20 cellular contexts compared by ENCODE assay signal in the genomic region with DNA sequence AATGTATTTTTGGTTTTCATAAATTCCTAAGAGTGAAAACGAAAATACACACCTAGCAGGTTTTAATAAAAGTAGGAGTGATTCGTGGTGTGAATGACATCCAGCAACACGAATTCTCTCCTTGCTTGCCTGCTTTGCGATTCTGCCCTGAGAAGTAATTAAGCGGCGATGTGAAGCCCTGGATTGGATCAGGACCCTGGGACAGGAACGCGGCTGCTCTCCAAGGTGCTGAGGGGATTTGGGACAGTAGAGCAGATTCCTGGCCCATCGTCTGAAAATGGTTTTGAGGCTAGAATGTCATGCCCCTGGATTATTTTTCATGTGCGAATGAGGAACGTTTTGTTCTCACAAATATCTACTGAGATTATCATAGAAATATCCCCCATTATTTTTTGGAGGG. TPM values are rescaled to one million over a fixed set of nuclear protein-coding genes. Genes with fewer than 3 reads are reported as not detected.
A peak's percentile ranks its signal among the peaks of the same experiment; 100 is the strongest.
DNase-seq lines count a peak whose midpoint lies in the region; ATAC-seq and TF ChIP-seq lines count a peak whose summit lies in the region.
"Had no signal": no experiment of that assay in that cellular context is flagged by ENCODE, and none has a peak within 500 bp of the region (broad histone marks: within the 10 kb centered on the region; RNA-seq: fewer than 3 reads in every experiment).

No MANE protein-coding gene starts in this region.

- H3K9me3 ChIP-seq in GM23248 (ENCODE audit: low read depth) (no peaks in the 10 kb centered on the region), esophagus muscularis mucosa (no peaks in the 10 kb centered on the region)
- H3K9me3 ChIP-seq: SJSA1 had no signal

- intact Hi-C loops in esophagus muscularis mucosa (cut with DNase I), result no loop called here

- no peak for TF ChIP-seq POLR2A in esophagus muscularis mucosa (IDR thresholded peaks at IDR 0.05; ENCODE audit: low read depth)

- H3K4me3 ChIP-seq in GM23248, result no peak overlapping the region
- no peak overlapping the region for H3K4me3 ChIP-seq in esophagus muscularis mucosa
- H3K4me3 ChIP-seq: SJSA1 had no signal

- no peak overlapping the region for H2AFZ ChIP-seq in GM23248

- H3K4me1 ChIP-seq in GM23248 (ENCODE audit: insufficient read depth) (no peaks in the 10 kb centered on the region), esophagus muscularis mucosa (no peaks in the 10 kb centered on the region)
- H3K4me1 ChIP-seq: SJSA1 had no signal

- ATAC-seq in HG03095 (IDR thresholded peaks at IDR 0.05; ENCODE audit: unreplicated experiment) (no peak), GM18861 (IDR thresholded peaks at IDR 0.05; ENCODE audit: unreplicated experiment) (no peak), HG02798 (IDR thresholded peaks at IDR 0.05; ENCODE audit: poor library complexity, unreplicated experiment) (no peak), GM19328 (IDR thresholded peaks at IDR 0.05; ENCODE audit: unreplicated experiment) (no peak)
- ATAC-seq: left ventricle myocardium superior had no signal

- no peak overlapping the region for H3K27ac Mint-ChIP-seq in neural crest cell (ENCODE audit: unreplicated experiment)
- H3K27ac Mint-ChIP-seq: activated naive CD8-positive, alpha-beta T cell; nephron had no signal

- in situ Hi-C loops in GM23248 (cut with MboI), result no loop called here

- H3K27me3 ChIP-seq in GM23248 (replicated peaks; ENCODE audit: insufficient read depth) (no peaks in the 10 kb centered on the region), esophagus muscularis mucosa (peaks cover 0 to 15% (median 0%) of the 10 kb centered on the region in 4 donors)

- no peaks in the 10 kb centered on the region for H3K79me2 ChIP-seq in GM23248 (ENCODE audit: insufficient read depth)

- H3K27me3 Mint-ChIP-seq in neural crest cell (ENCODE audit: low read depth), result peaks cover 76% of the 10 kb centered on the region

- no peak overlapping the region for H3K9ac ChIP-seq in GM23248

- peak; percentile 25 for DNase-seq in GM23248
- DNase-seq in esophagus muscularis mucosa (ENCODE audit: extremely low spot score), result peak; percentile 60
- DNase-seq in neural crest cell (ENCODE audit: low read depth, low spot score), result peak; percentile 56
- DNase-seq: central memory CD4-positive, alpha-beta T cell; GF-D8; GOT3; left ventricle myocardium superior; NCI-H187 treated with DMSO at 0.1 percent for 48 hours; NCI-H774; stimulated activated naive CD4-positive, alpha-beta T cell had no signal

- H3K4me1 Mint-ChIP-seq in neural crest cell, result no peaks in the 10 kb centered on the region
- H3K4me1 Mint-ChIP-seq: nephron had no signal

- no peak overlapping the region for H3K4me3 Mint-ChIP-seq in neural crest cell
- H3K4me3 Mint-ChIP-seq: activated naive CD8-positive, alpha-beta T cell; nephron had no signal

- no peaks in the 10 kb centered on the region for H3F3A ChIP-seq in GM23248 (ENCODE audit: insufficient read depth)

- TF ChIP-seq CTCF in esophagus muscularis mucosa (IDR thresholded peaks at IDR 0.05), result no peak
- no peak for TF ChIP-seq CTCF in neural crest cell (conservative IDR thresholded peaks at IDR 0.05)

- H3K9me2 ChIP-seq in GM23248 (ENCODE audit: insufficient read depth), result no peaks in the 10 kb centered on the region

- no peak overlapping the region for H3K27ac ChIP-seq in GM23248
- no peak overlapping the region for H3K27ac ChIP-seq in esophagus muscularis mucosa (replicated peaks in 1 of 4)
- H3K27ac ChIP-seq: SJSA1 had no signal

- H4K20me1 ChIP-seq in GM23248 (ENCODE audit: insufficient read depth), result no peaks in the 10 kb centered on the region

- WGBS in GM23248 (ENCODE audit: low coverage in 1 of 2, low lambda C conversion rate in 2 of 2, missing lambda C conversion rate in 2 of 2), 2 experiments, result 11 to 13% methylated on average over 11 of the region's 11 CpGs
- 5% methylated on average over 11 of the region's 11 CpGs for WGBS in esophagus muscularis mucosa

- H3K36me3 Mint-ChIP-seq in neural crest cell (ENCODE audit: low read depth), result no peaks in the 10 kb centered on the region
- H3K36me3 Mint-ChIP-seq: activated naive CD8-positive, alpha-beta T cell had no signal

- no peak for TF ChIP-seq EP300 in esophagus muscularis mucosa (IDR thresholded peaks at IDR 0.05)

- no peaks in the 10 kb centered on the region for H3K9me3 Mint-ChIP-seq in neural crest cell
- H3K9me3 Mint-ChIP-seq: nephron had no signal

- no peak overlapping the region for H3K4me2 ChIP-seq in GM23248 (ENCODE audit: unreplicated experiment)

- H3K36me3 ChIP-seq in GM23248 (ENCODE audit: low read depth) (no peaks in the 10 kb centered on the region), esophagus muscularis mucosa (no peaks in the 10 kb centered on the region)
- H3K36me3 ChIP-seq: SJSA1 had no signal

TF ChIP-seq in PFSK-1, 5 proteins besides CTCF, POLR2A, EP300 and RAD21:
- TF ChIP-seq, protein P1, sequence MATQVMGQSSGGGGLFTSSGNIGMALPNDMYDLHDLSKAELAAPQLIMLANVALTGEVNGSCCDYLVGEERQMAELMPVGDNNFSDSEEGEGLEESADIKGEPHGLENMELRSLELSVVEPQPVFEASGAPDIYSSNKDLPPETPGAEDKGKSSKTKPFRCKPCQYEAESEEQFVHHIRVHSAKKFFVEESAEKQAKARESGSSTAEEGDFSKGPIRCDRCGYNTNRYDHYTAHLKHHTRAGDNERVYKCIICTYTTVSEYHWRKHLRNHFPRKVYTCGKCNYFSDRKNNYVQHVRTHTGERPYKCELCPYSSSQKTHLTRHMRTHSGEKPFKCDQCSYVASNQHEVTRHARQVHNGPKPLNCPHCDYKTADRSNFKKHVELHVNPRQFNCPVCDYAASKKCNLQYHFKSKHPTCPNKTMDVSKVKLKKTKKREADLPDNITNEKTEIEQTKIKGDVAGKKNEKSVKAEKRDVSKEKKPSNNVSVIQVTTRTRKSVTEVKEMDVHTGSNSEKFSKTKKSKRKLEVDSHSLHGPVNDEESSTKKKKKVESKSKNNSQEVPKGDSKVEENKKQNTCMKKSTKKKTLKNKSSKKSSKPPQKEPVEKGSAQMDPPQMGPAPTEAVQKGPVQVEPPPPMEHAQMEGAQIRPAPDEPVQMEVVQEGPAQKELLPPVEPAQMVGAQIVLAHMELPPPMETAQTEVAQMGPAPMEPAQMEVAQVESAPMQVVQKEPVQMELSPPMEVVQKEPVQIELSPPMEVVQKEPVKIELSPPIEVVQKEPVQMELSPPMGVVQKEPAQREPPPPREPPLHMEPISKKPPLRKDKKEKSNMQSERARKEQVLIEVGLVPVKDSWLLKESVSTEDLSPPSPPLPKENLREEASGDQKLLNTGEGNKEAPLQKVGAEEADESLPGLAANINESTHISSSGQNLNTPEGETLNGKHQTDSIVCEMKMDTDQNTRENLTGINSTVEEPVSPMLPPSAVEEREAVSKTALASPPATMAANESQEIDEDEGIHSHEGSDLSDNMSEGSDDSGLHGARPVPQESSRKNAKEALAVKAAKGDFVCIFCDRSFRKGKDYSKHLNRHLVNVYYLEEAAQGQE (IDR thresholded peaks at IDR 0.05; ENCODE audit: insufficient read depth in 1 of 2, low read depth in 2 of 2, low read length in 2 of 2), result peak; percentile 79 to 96
- TF ChIP-seq TAF1 (IDR thresholded peaks at IDR 0.05; ENCODE audit: borderline replicate concordance, insufficient read depth, low read length), result no peak

RNA-seq across cellular contexts. Expression of a gene that starts 7.8 kb away (rescaled TPM):
- total RNA-seq in GM23248 (2014; rRNA removed; shearing (Covaris generic)), result not detected in 2 replicates
- polyA plus RNA-seq in GM23248 (2016; fragmentation: Nextera tagmentation; extraction: Ambion mirVana), result not detected in 2 replicates
- polyA plus RNA-seq in PFSK-1 (2012; ENCODE audit: insufficient read length, low read depth), result not detected
- total RNA-seq in esophagus muscularis mucosa (not detected), neural crest cell (not detected in 2 replicates)
- total RNA-seq: glomerular endothelial cell, left ventricle myocardium superior, SJSA1, skeletal muscle tissue had no signal
